ENCODE assay signal across 8 cellular contexts in the genomic region with DNA sequence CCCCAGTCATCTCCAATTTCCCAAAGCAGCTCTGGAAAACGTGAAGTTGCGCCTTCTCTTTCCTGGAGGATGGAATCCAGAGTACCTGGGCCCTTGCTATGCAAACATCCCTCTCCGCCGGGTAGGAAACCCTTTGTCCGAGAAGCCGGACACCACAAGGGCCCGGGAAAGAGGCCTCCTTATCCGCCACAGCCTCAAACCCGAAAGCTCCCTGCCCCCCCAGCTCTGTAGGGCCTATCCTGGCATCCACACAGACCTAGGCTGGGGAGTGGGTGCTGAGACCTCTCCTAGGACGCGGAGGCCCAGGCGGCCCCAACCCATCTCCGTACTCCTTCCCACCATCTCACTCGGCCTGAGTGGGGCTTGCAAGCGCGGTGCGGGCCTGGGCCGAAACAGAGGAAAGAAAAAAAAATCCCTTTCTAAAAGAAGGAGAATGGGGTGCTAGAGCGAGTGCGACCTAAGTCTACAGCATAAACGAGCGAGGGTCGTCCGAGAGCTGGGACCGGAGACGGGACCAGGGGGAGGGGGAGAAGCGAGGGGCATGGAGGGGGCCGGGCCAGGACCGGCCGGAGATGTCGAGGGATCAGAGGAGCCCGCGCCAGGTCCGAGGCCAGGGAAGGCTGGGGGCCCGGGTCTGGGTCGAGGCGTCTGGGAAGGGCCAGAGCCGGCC. TPM values are rescaled to one million over a fixed set of nuclear protein-coding genes. Genes with fewer than 3 reads are reported as not detected.
DNase-seq lines count a peak whose midpoint lies in the region; ATAC-seq and TF ChIP-seq lines count a peak whose summit lies in the region.

No MANE protein-coding gene starts in this region.

- H3K4me3 ChIP-seq in A673 (ENCODE audit: low read depth, low read length, poor library complexity, severe bottlenecking) (peak overlapping the region; percentile 93), HUES48 (ENCODE audit: low read depth, low read length) (peak overlapping the region; percentile 97)

- H3K4me1 Mint-ChIP-seq in activated CD4-positive, alpha-beta memory T cell treated with anti-CD3 and anti-CD28 coated beads, Interleukin-2, amount 10 ng/mL, durations not matched to agents 7 days and 5 days = peaks cover 57% of the 10 kb centered on the region
- peaks cover 27 to 47% of the 10 kb centered on the region in 2 donors for H3K4me1 Mint-ChIP-seq in effector memory CD8-positive, alpha-beta T cell (ENCODE audit: low read depth in 2 of 2)
- H3K4me1 Mint-ChIP-seq in mesothelial cell of epicardium = peaks cover 49% of the 10 kb centered on the region

- H3K4me3 Mint-ChIP-seq in activated CD4-positive, alpha-beta memory T cell treated with anti-CD3 and anti-CD28 coated beads, Interleukin-2, amount 10 ng/mL, durations not matched to agents 7 days and 5 days = peak overlapping the region; percentile 90
- H3K4me3 Mint-ChIP-seq in effector memory CD8-positive, alpha-beta T cell = peak overlapping the region; percentile 89 to 99
- H3K4me3 Mint-ChIP-seq in mesothelial cell of epicardium = peak overlapping the region; percentile 94

- peak; percentile 10 for ATAC-seq in GM18907 (IDR thresholded peaks at IDR 0.05; ENCODE audit: unreplicated experiment)
- ATAC-seq in effector memory CD8-positive, alpha-beta T cell (replicated peaks) = no peak

- H3K27ac ChIP-seq in A673 (ENCODE audit: low read depth, low read length, poor library complexity, severe bottlenecking) = peak overlapping the region; percentile 99
- peak overlapping the region; percentile 95 for H3K27ac ChIP-seq in HUES48 (ENCODE audit: low read depth, low read length)
- H3K27ac ChIP-seq in substantia nigra (ENCODE audit: low read depth, low read length, poor library complexity, severe bottlenecking) = peak overlapping the region; percentile 97

- no TSS peak for BruUV-seq in A673 (replicated peaks; lab: Mats Ljungman, UMichigan)

- no peaks in the 10 kb centered on the region for H3K27me3 Mint-ChIP-seq in activated CD4-positive, alpha-beta memory T cell treated with anti-CD3 and anti-CD28 coated beads, Interleukin-2, amount 10 ng/mL, durations not matched to agents 7 days and 5 days
- no peaks in the 10 kb centered on the region for H3K27me3 Mint-ChIP-seq in effector memory CD8-positive, alpha-beta T cell
- no peaks in the 10 kb centered on the region for H3K27me3 Mint-ChIP-seq in mesothelial cell of epicardium (ENCODE audit: low read depth)

- peaks cover 11% of the 10 kb centered on the region for H3K4me1 ChIP-seq in A673 (ENCODE audit: insufficient read depth, low read length, poor library complexity, severe bottlenecking)
- peaks cover 68% of the 10 kb centered on the region for H3K4me1 ChIP-seq in HUES48 (ENCODE audit: control insufficient read depth, insufficient read depth, low read length)

- no peaks in the 10 kb centered on the region for H3K9me3 Mint-ChIP-seq in activated CD4-positive, alpha-beta memory T cell treated with anti-CD3 and anti-CD28 coated beads, Interleukin-2, amount 10 ng/mL, durations not matched to agents 7 days and 5 days
- H3K9me3 Mint-ChIP-seq in effector memory CD8-positive, alpha-beta T cell = no peaks in the 10 kb centered on the region
- no peaks in the 10 kb centered on the region for H3K9me3 Mint-ChIP-seq in mesothelial cell of epicardium

- H3K9me3 ChIP-seq in A673 (ENCODE audit: low read depth, low read length, poor library complexity, severe bottlenecking) = no peaks in the 10 kb centered on the region
- no peaks in the 10 kb centered on the region for H3K9me3 ChIP-seq in HUES48 (ENCODE audit: control insufficient read depth, insufficient read depth, low read length)

- TF ChIP-seq CTCF in A673 (conservative IDR thresholded peaks at IDR 0.05; ENCODE audit: low read depth, low read length) (no peak), mesothelial cell of epicardium (IDR thresholded peaks at IDR 0.05; ENCODE audit: unreplicated experiment) (no peak)

- H3K36me3 Mint-ChIP-seq in activated CD4-positive, alpha-beta memory T cell treated with anti-CD3 and anti-CD28 coated beads, Interleukin-2, amount 10 ng/mL, durations not matched to agents 7 days and 5 days (ENCODE audit: low read depth) = peaks cover 14% of the 10 kb centered on the region
- peaks cover 11% of the 10 kb centered on the region for H3K36me3 Mint-ChIP-seq in effector memory CD8-positive, alpha-beta T cell (ENCODE audit: insufficient read depth)
- no peaks in the 10 kb centered on the region for H3K36me3 Mint-ChIP-seq in mesothelial cell of epicardium

- no peaks in the 10 kb centered on the region for H3K27me3 ChIP-seq in A673 (replicated peaks; ENCODE audit: insufficient read depth, low read depth, low read length, poor library complexity)
- H3K27me3 ChIP-seq in HUES48 (ENCODE audit: control insufficient read depth, insufficient read depth, low read length) = no peaks in the 10 kb centered on the region

- DNase-seq in A673 (ENCODE audit: low spot score) (peak; percentile 17), mesothelial cell of epicardium (ENCODE audit: low spot score in 2 of 2, unreplicated experiment in 2 of 2) (peak in 1 of 2 experiments; percentile 58), substantia nigra (lab: John Stamatoyannopoulos, UW) (peak in 30 of 49 donors; percentile 9 to 71 (median 42)), COLO829 (ENCODE audit: low spot score) (no peak)
- peak; percentile 33 for DNase-seq in activated CD4-positive, alpha-beta memory T cell treated with anti-CD3 and anti-CD28 coated beads, Interleukin-2, amount 10 ng/mL, durations not matched to agents 7 days and 5 days
- peak in 1 of 3 experiments; percentile 17 for DNase-seq in effector memory CD8-positive, alpha-beta T cell

- intact Hi-C loops in A673 (cut with micrococcal nuclease; ENCODE audit: unreplicated experiment) = loop anchor here (5.0 to 10.0 kb wide), 2 partner anchors 91 to 181 kb away; a partner anchor contains a TSS

- H3K9ac ChIP-seq in HUES48 (ENCODE audit: low read depth, low read length) = peak overlapping the region; percentile 94

- H3K36me3 ChIP-seq in A673 (ENCODE audit: insufficient read depth, low read length, poor library complexity, severe bottlenecking) (no peaks in the 10 kb centered on the region), HUES48 (ENCODE audit: control insufficient read depth, insufficient read depth, low read length) (peaks cover 4% of the 10 kb centered on the region; the same call in 1 of the 2 replicates)

- POLR2A ChIA-PET in A673 (lab: Charles Lee; ENCODE audit: low non-redundant PET) = interaction anchor here (0.7 kb wide), 1 partner anchor 613 kb away, joined by 3 read pairs; no protein-coding TSS in a partner anchor
- POLR2A ChIA-PET in activated CD4-positive, alpha-beta memory T cell treated with anti-CD3 and anti-CD28 coated beads, Interleukin-2, amount 10 ng/mL, durations not matched to agents 7 days and 5 days (lab: Charles Lee) = interaction anchor here (0.6 to 5.3 kb wide), 28 partner anchors 9 to 1051 kb away, joined by 3 to 44 read pairs (median 5); a partner anchor contains a TSS

- CTCF ChIA-PET in A673 (lab: Charles Lee) = interaction anchor here (1.2 kb wide), 1 partner anchor 94 kb away, joined by 9 read pairs; no protein-coding TSS in a partner anchor
- CTCF ChIA-PET in activated CD4-positive, alpha-beta memory T cell treated with anti-CD3 and anti-CD28 coated beads, Interleukin-2, amount 10 ng/mL, durations not matched to agents 7 days and 5 days (lab: Charles Lee) = interaction anchor here (0.7 to 3.9 kb wide), 16 partner anchors 8 to 767 kb away, joined by 3 to 31 read pairs (median 4); a partner anchor contains a TSS

- H3K27ac Mint-ChIP-seq in activated CD4-positive, alpha-beta memory T cell treated with anti-CD3 and anti-CD28 coated beads, Interleukin-2, amount 10 ng/mL, durations not matched to agents 7 days and 5 days = peak overlapping the region; percentile 94
- peak overlapping the region; percentile 93 to 99 for H3K27ac Mint-ChIP-seq in effector memory CD8-positive, alpha-beta T cell
- peak overlapping the region; percentile 95 for H3K27ac Mint-ChIP-seq in mesothelial cell of epicardium

RNA-seq across cellular contexts. Expression of a gene that starts 0.6 kb away (rescaled TPM):
- 34.9 and 40.2 TPM in 2 replicates for total RNA-seq in A673 (2021)
- 10 to 100 TPM; 37.4 to 38.8 TPM for total RNA-seq in activated CD4-positive, alpha-beta memory T cell treated with anti-CD3 and anti-CD28 coated beads, Interleukin-2, amount 10 ng/mL, durations not matched to agents 7 days and 5 days
- 62.1 to 64.4 TPM (median 64.1 TPM) in 3 replicates for total RNA-seq in mesothelial cell of epicardium
